8 cellular contexts compared by ENCODE assay signal in the genomic region with DNA sequence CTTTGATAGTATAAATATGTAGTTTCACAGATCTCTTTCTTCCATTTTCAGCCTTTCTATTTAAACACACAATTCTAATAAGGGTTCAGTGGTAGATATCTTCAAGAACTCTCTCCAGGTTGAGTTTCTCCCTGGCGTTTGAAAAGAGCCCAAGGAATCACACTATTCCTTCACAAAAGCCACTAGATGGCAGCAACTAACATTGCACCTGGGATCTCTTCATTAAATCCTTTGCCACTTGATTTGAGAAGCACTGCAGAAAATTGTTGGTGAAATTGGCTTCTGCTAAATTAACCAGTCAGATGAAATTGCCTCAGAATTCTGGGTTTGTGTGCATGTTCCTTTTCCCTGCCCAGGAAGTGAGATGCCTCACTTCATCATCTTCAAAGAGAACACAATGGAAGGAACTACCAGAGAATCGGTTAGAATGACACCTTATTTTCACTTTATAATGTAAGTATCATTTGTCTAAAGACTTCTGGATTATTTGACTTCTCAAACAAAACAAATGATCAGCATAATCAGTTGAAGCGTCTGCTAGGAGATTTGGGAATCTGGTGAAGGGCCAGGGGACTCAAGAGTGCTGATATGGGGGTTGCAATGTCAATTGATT. TPM values are rescaled to one million over a fixed set of nuclear protein-coding genes. Genes with fewer than 3 reads are reported as not detected.
A peak's percentile ranks its signal among the peaks of the same experiment; 100 is the strongest.
DNase-seq lines count a peak whose midpoint lies in the region; ATAC-seq and TF ChIP-seq lines count a peak whose summit lies in the region.

No MANE protein-coding gene starts in this region.

- H3K4me1 ChIP-seq in adipocyte (ENCODE audit: control insufficient read depth, insufficient read depth, low read length) (peaks cover 13% of the 10 kb centered on the region), iPS DF 6.9 (ENCODE audit: control insufficient read depth, insufficient read depth, low read length) (no peaks in the 10 kb centered on the region), upper lobe of left lung (no peaks in the 10 kb centered on the region), vagina (no peaks in the 10 kb centered on the region)

- TF ChIP-seq EP300 in upper lobe of left lung (IDR thresholded peaks at IDR 0.05), result no peak

- H3K4me3 ChIP-seq in adipocyte (ENCODE audit: low read length) (no peak overlapping the region), iPS DF 6.9 (ENCODE audit: low read length) (no peak overlapping the region), upper lobe of left lung (no peak overlapping the region), vagina (no peak overlapping the region)

- TF ChIP-seq CTCF in upper lobe of left lung (IDR thresholded peaks at IDR 0.05) (peak in 4 of 6 experiments; percentile 29 to 49 (median 35)), vagina (IDR thresholded peaks at IDR 0.05) (no peak)

- H3K27me3 ChIP-seq in adipocyte (replicated peaks; ENCODE audit: control insufficient read depth, insufficient read depth, low read length), result peaks cover 7% of the 10 kb centered on the region
- no peaks in the 10 kb centered on the region for H3K27me3 ChIP-seq in iPS DF 6.9 (ENCODE audit: control insufficient read depth, insufficient read depth, low read length)
- no peaks in the 10 kb centered on the region for H3K27me3 ChIP-seq in upper lobe of left lung
- H3K27me3 ChIP-seq in vagina, result no peaks in the 10 kb centered on the region

- H3K9me3 ChIP-seq in adipocyte (ENCODE audit: control insufficient read depth, low read length), result no peaks in the 10 kb centered on the region
- H3K9me3 ChIP-seq in iPS DF 6.9 (ENCODE audit: control insufficient read depth, insufficient read depth, low read length), result no peaks in the 10 kb centered on the region
- H3K9me3 ChIP-seq in upper lobe of left lung, result no peaks in the 10 kb centered on the region
- no peaks in the 10 kb centered on the region for H3K9me3 ChIP-seq in vagina

- ATAC-seq in upper lobe of left lung (ENCODE audit: low FRiP score in 2 of 2), result peak in 1 of 2 donors; percentile 76

- WGBS in iPS DF 6.9 (ENCODE audit: insufficient coverage, insufficient read length), result no CpG with 5 or more reads among the region's 3 CpGs
- WGBS in upper lobe of left lung, 2 donors, result 23 to 34% methylated on average over 3 of the region's 3 CpGs

- TF ChIP-seq POLR2A in upper lobe of left lung (IDR thresholded peaks at IDR 0.05) (no peak), vagina (IDR thresholded peaks at IDR 0.05) (no peak)

- H3K36me3 ChIP-seq in adipocyte (ENCODE audit: control insufficient read depth, insufficient read depth, low read length, severe bottlenecking), result no peaks in the 10 kb centered on the region
- H3K36me3 ChIP-seq in iPS DF 6.9 (ENCODE audit: control insufficient read depth, insufficient read depth, low read length), result no peaks in the 10 kb centered on the region
- H3K36me3 ChIP-seq in upper lobe of left lung, result no peaks in the 10 kb centered on the region
- no peaks in the 10 kb centered on the region for H3K36me3 ChIP-seq in vagina

- H3K27ac ChIP-seq in iPS DF 6.9 (ENCODE audit: low read length), result no peak overlapping the region
- H3K27ac ChIP-seq in upper lobe of left lung, result no peak overlapping the region
- H3K27ac ChIP-seq in vagina, result no peak overlapping the region

- no peak overlapping the region for H3K9ac ChIP-seq in adipocyte (ENCODE audit: low read length)

- DNase-seq in NCI-H510A treated with DMSO at 0.1 percent for 48 hours (lab: John Stamatoyannopoulos, UW), result peak; percentile 64
- no peak for DNase-seq in NCI-H510A (lab: John Stamatoyannopoulos, UW)
- peak; percentile 13 to 60 for DNase-seq in NCI-H187 (lab: John Stamatoyannopoulos, UW)
- DNase-seq in adipocyte (ENCODE audit: low read depth), result peak; percentile 68
- peak; percentile 9 for DNase-seq in iPS DF 6.9 (ENCODE audit: low read depth, low spot score)
- no peak for DNase-seq in upper lobe of left lung
- DNase-seq in vagina (ENCODE audit: extremely low spot score in 2 of 2), result no peak
- DNase-seq in cortex of kidney (lab: John Stamatoyannopoulos, UW), result no peak

- intact Hi-C loops in vagina (cut with DNase I), result loop anchor here (10.0 kb wide), 1 partner anchor 588 kb away; no protein-coding TSS in a partner anchor

RNA-seq across cellular contexts. Expression of a gene that starts 6.8 kb away (rescaled TPM):
- total RNA-seq in upper lobe of left lung (not detected), vagina (not detected)

Comparison
In these comparisons a context has a peak if more than half of its experiments do, and no peak if none do; other contexts are left out.
1. DNase-seq: peak in NCI-H510A treated with DMSO at 0.1 percent for 48 hours (single experiment), NCI-H187 (2 of 2), adipocyte (single experiment) and iPS DF 6.9 (single experiment); none in NCI-H510A (single experiment), upper lobe of left lung (0 of 2), vagina (0 of 2) and cortex of kidney (single experiment).
2. CTCF ChIP-seq: peak in upper lobe of left lung (4 of 6); none in vagina (0 of 3).